Comparison of ENCODE assay signal across 33 cellular contexts in the genomic region with DNA sequence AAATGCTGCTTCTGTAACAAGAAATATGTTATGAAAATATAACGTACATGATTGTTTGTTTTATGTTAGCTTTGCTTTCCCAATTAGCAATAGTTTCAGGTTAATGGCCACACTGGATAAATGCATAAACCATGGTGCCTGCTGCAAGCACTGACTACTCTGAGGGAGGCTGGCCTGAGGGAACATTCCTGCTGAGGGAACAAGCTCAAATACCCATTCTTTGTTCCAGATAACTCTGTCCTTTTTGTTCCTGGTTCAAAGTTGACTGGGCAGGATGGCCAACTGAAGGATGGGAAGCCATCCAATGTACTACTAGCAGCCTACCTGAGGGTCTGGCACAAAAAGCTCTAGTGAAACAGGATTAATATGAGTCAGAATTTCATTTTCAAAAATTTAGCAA. TPM values are rescaled to one million over a fixed set of nuclear protein-coding genes. Genes with fewer than 3 reads are reported as not detected.
"Had no signal": no experiment of that assay in that cellular context is flagged by ENCODE, and none has a peak within 500 bp of the region (broad histone marks: within the 10 kb centered on the region; RNA-seq: fewer than 3 reads in every experiment).

No MANE protein-coding gene starts in this region.

- DNase-seq: colonic mucosa; cortex of kidney; effector CD8-positive, alpha-beta T cell; effector memory CD8-positive, alpha-beta T cell; endodermal cell; esophagus squamous epithelium; foreskin fibroblast; foreskin melanocyte; gastrocnemius medialis; glutamatergic neuron; head of caudate nucleus; heart right ventricle; hippocampal formation; left cardiac atrium; left lung; left ventricle myocardium superior; lower lobe of right lung; mesenchymal stem cell; midbrain; naive thymus-derived CD4-positive, alpha-beta T cell; natural killer cell had no signal

- H3K36me3 ChIP-seq: colonic mucosa, esophagus squamous epithelium, gastrocnemius medialis, heart right ventricle, left lung, lower lobe of right lung had no signal

- H3K27me3 ChIP-seq: colonic mucosa, esophagus squamous epithelium, gastrocnemius medialis, left lung had no signal

- H3K9me3 Mint-ChIP-seq: dendritic cell treated with granulocyte-macrophage colony-stimulating factor and Interleukin-4, amounts not matched to agents 40 ng/mL and 50 ng/mL, for 4 days; effector memory CD8-positive, alpha-beta T cell; natural killer cell had no signal

- ATAC-seq: effector memory CD8-positive, alpha-beta T cell; esophagus mucosa; gastrocnemius medialis; heart right ventricle; left cardiac atrium; left lung; left ventricle myocardium superior; lower lobe of right lung; naive thymus-derived CD4-positive, alpha-beta T cell; natural killer cell had no signal

- H3K9me3 ChIP-seq: colonic mucosa, esophagus squamous epithelium, gastrocnemius medialis, heart right ventricle, left lung, lower lobe of right lung had no signal

- H3K4me3 ChIP-seq: colonic mucosa, esophagus squamous epithelium, gastrocnemius medialis, heart right ventricle, left lung, lower lobe of right lung had no signal

- H3K27ac Mint-ChIP-seq: dendritic cell treated with granulocyte-macrophage colony-stimulating factor and Interleukin-4, amounts not matched to agents 40 ng/mL and 50 ng/mL, for 4 days; endodermal cell; naive thymus-derived CD4-positive, alpha-beta T cell; natural killer cell had no signal

- H3K4me3 Mint-ChIP-seq: dendritic cell treated with granulocyte-macrophage colony-stimulating factor and Interleukin-4, amounts not matched to agents 40 ng/mL and 50 ng/mL, for 4 days; effector memory CD8-positive, alpha-beta T cell; endodermal cell; naive thymus-derived CD4-positive, alpha-beta T cell; natural killer cell had no signal

- H3K27ac ChIP-seq: colonic mucosa, esophagus squamous epithelium, gastrocnemius medialis, heart right ventricle, left lung, lower lobe of right lung had no signal

- FAIRE-seq: endometrium, islet of Langerhans, keratinocyte had no signal

- H3K27me3 Mint-ChIP-seq: dendritic cell treated with granulocyte-macrophage colony-stimulating factor and Interleukin-4, amounts not matched to agents 40 ng/mL and 50 ng/mL, for 4 days; naive thymus-derived CD4-positive, alpha-beta T cell had no signal

- H3K4me1 Mint-ChIP-seq: endodermal cell; naive thymus-derived CD4-positive, alpha-beta T cell had no signal

- H3K4me1 ChIP-seq: colonic mucosa, esophagus squamous epithelium, gastrocnemius medialis, heart right ventricle, left lung, lower lobe of right lung had no signal

RNA-seq across cellular contexts. Expression of a gene that starts 37.5 kb away (rescaled TPM):
- total RNA-seq: gastrocnemius medialis, glomerular endothelial cell, lung microvascular endothelial cell had no signal

RNA-seq across cellular contexts. Expression of a gene that starts 37.7 kb away (rescaled TPM):
- total RNA-seq: colonic mucosa; dermis microvascular lymphatic vessel endothelial cell; endodermal cell; epithelial cell of proximal tubule; esophagus mucosa; esophagus squamous epithelium; gastrocnemius medialis; glomerular endothelial cell; heart right ventricle; kidney epithelial cell; left cardiac atrium; left ventricle myocardium superior; lower leg skin; lung microvascular endothelial cell; mucosa of gallbladder; naive thymus-derived CD4-positive, alpha-beta T cell; natural killer cell had no signal
- polyA plus RNA-seq: heart right ventricle; keratinocyte; naive thymus-derived CD4-positive, alpha-beta T cell had no signal
